ENCODE assay signal across 30 cellular contexts in the genomic region with DNA sequence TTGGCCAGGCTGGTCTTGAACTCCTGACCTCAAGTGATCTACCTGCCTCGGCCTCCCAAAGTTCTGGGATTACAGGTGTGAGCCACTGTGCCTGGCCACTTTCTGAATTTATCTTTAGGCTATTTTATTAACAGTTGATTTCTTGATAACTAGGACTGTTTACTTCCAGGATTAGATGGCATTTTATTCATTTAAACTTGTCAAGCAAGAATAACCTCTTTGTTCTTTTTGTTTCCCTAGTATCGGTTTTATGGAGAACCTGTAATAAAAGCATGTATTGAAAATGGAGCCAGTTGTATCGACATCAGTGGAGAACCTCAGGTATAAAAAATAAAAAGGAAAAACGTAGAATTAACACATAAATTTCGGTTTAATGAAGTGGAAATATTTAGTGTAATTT.
"Had no signal": no experiment of that assay in that cellular context is flagged by ENCODE, and none has a peak within 500 bp of the region (broad histone marks: within the 10 kb centered on the region; RNA-seq: fewer than 3 reads in every experiment).

No MANE protein-coding gene starts in this region.

- H3K9me3 ChIP-seq: adrenal gland, body of pancreas, breast epithelium had no signal

- H3K27ac ChIP-seq: adrenal gland, body of pancreas, brain microvascular endothelial cell, breast epithelium, WERI-Rb-1 had no signal

- H3K4me1 ChIP-seq: body of pancreas, breast epithelium had no signal

- DNase-seq: activated CD4-positive, alpha-beta memory T cell treated with anti-CD3 and anti-CD28 coated beads, Interleukin-2, amount 10 ng/mL, durations not matched to agents 7 days and 5 days; activated CD4-positive, alpha-beta T cell treated with anti-CD3 and anti-CD28 coated beads for 1 hour; activated CD4-positive, alpha-beta T cell treated with anti-CD3 and anti-CD28 coated beads for 36 hours; activated CD4-positive, alpha-beta T cell treated with anti-CD3 and anti-CD28 coated beads for 48 hours; activated CD4-positive, alpha-beta T cell treated with anti-CD3 and anti-CD28 coated beads, Interleukin-2, amount 10 ng/mL, durations not matched to agents 7 days and 5 days; activated CD4-positive, alpha-beta T cell treated with anti-CD3 and anti-CD28 coated beads, Interleukin-2, amount 50 U/mL, for 48 hours; activated CD4-positive, CD25-positive, alpha-beta regulatory T cell; activated CD8-positive, alpha-beta memory T cell treated with anti-CD3 and anti-CD28 coated beads for 24 hours; activated CD8-positive, alpha-beta memory T cell treated with anti-CD3 and anti-CD28 coated beads, Interleukin-2, amount 10 ng/mL, durations not matched to agents 7 days and 5 days; activated CD8-positive, alpha-beta memory T cell treated with anti-CD3 and anti-CD28 coated beads, Interleukin-2, amount 50 U/mL, for 48 hours; activated CD8-positive, alpha-beta T cell treated with anti-CD3 and anti-CD28 coated beads, Interleukin-2, amount 10 ng/mL, durations not matched to agents 7 days and 5 days; activated effector memory CD4-positive, alpha-beta T cell treated with Interleukin-2 at 50 U/mL for 16 hours; activated gamma-delta T cell; activated naive CD4-positive, alpha-beta T cell; activated naive CD4-positive, alpha-beta T cell treated with anti-CD3 and anti-CD28 coated beads for 36 hours; activated naive CD4-positive, alpha-beta T cell treated with anti-CD3 and anti-CD28 coated beads, Interleukin-2, amount 50 U/mL, for 16 hours; activated naive CD8-positive, alpha-beta T cell treated with anti-CD3 and anti-CD28 coated beads for 36 hours; activated T-cell treated with anti-CD3 and anti-CD28 coated beads, Interleukin-2, amount 50 U/mL, for 24 hours; activated T-cell treated with anti-CD3 and anti-CD28 coated beads, Interleukin-2, amount 50 U/mL, for 48 hours; adrenal gland; amniotic stem cell; aorta; body of pancreas; brain microvascular endothelial cell; central memory CD4-positive, alpha-beta T cell; T-helper 1 cell; T-helper 2 cell; T-helper 9 cell; WERI-Rb-1 had no signal

- H3K4me3 ChIP-seq: adrenal gland, body of pancreas, breast epithelium had no signal

- H3K36me3 ChIP-seq: breast epithelium had no signal

- H3K27me3 ChIP-seq: adrenal gland, body of pancreas, brain microvascular endothelial cell, breast epithelium had no signal
